In genomic region chrX:345020-345925, GRCh38 we compare ENCODE assay signal across 19 cellular contexts.
"Had no signal": no experiment of that assay in that cellular context is flagged by ENCODE, and none has a peak within 500 bp of the region (broad histone marks: within the 10 kb centered on the region; RNA-seq: fewer than 3 reads in every experiment).

No MANE protein-coding gene starts in this region.

- H2AFZ ChIP-seq: neural progenitor cell, parathyroid adenoma had no signal

- H3K9me3 ChIP-seq: SK-N-SH had no signal

- H3K36me3 ChIP-seq: neural progenitor cell had no signal

- DNase-seq: activated CD4-positive, alpha-beta T cell treated with anti-CD3 and anti-CD28 coated beads for 1 hour; activated CD4-positive, alpha-beta T cell treated with anti-CD3 and anti-CD28 coated beads, Interleukin-2, amount 50 U/mL, for 48 hours; activated effector memory CD4-positive, alpha-beta T cell treated with anti-CD3 and anti-CD28 coated beads, Interleukin-2, amount 50 U/mL, for 16 hours; activated T-cell treated with anti-CD3 and anti-CD28 coated beads, Interleukin-2, amount 50 U/mL, for 4 hours; amygdala; effector memory CD4-positive, alpha-beta T cell; foreskin melanocyte; SK-N-SH; small intestine; stimulated activated CD4-positive, alpha-beta T cell treated with anti-CD3 and anti-CD28 coated beads, Interleukin-4, amount 100 ng/mL, for 4 hours; stimulated activated CD8-positive, alpha-beta memory T cell treated with anti-CD3 and anti-CD28 coated beads, Interleukin-4, amount 100 ng/mL, for 48 hours; stimulated activated naive CD8-positive, alpha-beta T cell treated with anti-CD3 and anti-CD28 coated beads, Interleukin-15, Interleukin-2, amounts not matched to agents 100 U/mL and 50 U/mL, for 24 hours; T-cell; T1000; trophoblast cell had no signal

- H3K4me3 ChIP-seq: left lung, neural progenitor cell had no signal

- H3K79me2 ChIP-seq: parathyroid adenoma had no signal

- H3K9ac ChIP-seq: neural progenitor cell, parathyroid adenoma, SK-N-SH had no signal

- H3K27me3 ChIP-seq: left lung, neural progenitor cell had no signal

- ATAC-seq: activated T-cell treated with anti-CD3 and anti-CD28 coated beads, Interleukin-2, amount 50 U/mL, for 4 hours; left lung; stimulated activated naive CD8-positive, alpha-beta T cell treated with anti-CD3 and anti-CD28 coated beads, Interleukin-15, Interleukin-2, amounts not matched to agents 100 U/mL and 50 U/mL, for 24 hours; T-cell had no signal

- H3K27ac ChIP-seq: left lung, neural progenitor cell, parathyroid adenoma had no signal

- H3K4me1 ChIP-seq: left lung, neural progenitor cell, parathyroid adenoma had no signal

- FAIRE-seq: islet of Langerhans, small intestine had no signal

- H3K4me2 ChIP-seq: neural progenitor cell, SK-N-SH had no signal
